In genomic region chr5:160116991-160117390, GRCh38 we compare ENCODE assay signal across 2 cellular contexts.
TF ChIP-seq lines count a peak whose summit lies in the region.

No MANE protein-coding gene starts in this region.

TF ChIP-seq in GM23338, 12 proteins besides CTCF, POLR2A, EP300 and RAD21:
- no peak for TF ChIP-seq STAT1 (IDR thresholded peaks at IDR 0.05; ENCODE audit: unreplicated experiment)
- TF ChIP-seq POLR2AphosphoS5 (IDR thresholded peaks at IDR 0.05; ENCODE audit: low read depth), result no peak
- TF ChIP-seq CREB1 (CRISPR knock-in tag; IDR thresholded peaks at IDR 0.05; ENCODE audit: low read depth), result no peak
- no peak for TF ChIP-seq ZNF331 (CRISPR knock-in tag; IDR thresholded peaks at IDR 0.05; ENCODE audit: low read depth)
- no peak for TF ChIP-seq NANOG (IDR thresholded peaks at IDR 0.05; ENCODE audit: borderline replicate concordance)
- TF ChIP-seq, protein P1, sequence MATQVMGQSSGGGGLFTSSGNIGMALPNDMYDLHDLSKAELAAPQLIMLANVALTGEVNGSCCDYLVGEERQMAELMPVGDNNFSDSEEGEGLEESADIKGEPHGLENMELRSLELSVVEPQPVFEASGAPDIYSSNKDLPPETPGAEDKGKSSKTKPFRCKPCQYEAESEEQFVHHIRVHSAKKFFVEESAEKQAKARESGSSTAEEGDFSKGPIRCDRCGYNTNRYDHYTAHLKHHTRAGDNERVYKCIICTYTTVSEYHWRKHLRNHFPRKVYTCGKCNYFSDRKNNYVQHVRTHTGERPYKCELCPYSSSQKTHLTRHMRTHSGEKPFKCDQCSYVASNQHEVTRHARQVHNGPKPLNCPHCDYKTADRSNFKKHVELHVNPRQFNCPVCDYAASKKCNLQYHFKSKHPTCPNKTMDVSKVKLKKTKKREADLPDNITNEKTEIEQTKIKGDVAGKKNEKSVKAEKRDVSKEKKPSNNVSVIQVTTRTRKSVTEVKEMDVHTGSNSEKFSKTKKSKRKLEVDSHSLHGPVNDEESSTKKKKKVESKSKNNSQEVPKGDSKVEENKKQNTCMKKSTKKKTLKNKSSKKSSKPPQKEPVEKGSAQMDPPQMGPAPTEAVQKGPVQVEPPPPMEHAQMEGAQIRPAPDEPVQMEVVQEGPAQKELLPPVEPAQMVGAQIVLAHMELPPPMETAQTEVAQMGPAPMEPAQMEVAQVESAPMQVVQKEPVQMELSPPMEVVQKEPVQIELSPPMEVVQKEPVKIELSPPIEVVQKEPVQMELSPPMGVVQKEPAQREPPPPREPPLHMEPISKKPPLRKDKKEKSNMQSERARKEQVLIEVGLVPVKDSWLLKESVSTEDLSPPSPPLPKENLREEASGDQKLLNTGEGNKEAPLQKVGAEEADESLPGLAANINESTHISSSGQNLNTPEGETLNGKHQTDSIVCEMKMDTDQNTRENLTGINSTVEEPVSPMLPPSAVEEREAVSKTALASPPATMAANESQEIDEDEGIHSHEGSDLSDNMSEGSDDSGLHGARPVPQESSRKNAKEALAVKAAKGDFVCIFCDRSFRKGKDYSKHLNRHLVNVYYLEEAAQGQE (IDR thresholded peaks at IDR 0.05; ENCODE audit: unreplicated experiment), result no peak
- no peak for TF ChIP-seq EZH2 (IDR thresholded peaks at IDR 0.05; ENCODE audit: low read depth, unreplicated experiment)
- TF ChIP-seq, protein P2, sequence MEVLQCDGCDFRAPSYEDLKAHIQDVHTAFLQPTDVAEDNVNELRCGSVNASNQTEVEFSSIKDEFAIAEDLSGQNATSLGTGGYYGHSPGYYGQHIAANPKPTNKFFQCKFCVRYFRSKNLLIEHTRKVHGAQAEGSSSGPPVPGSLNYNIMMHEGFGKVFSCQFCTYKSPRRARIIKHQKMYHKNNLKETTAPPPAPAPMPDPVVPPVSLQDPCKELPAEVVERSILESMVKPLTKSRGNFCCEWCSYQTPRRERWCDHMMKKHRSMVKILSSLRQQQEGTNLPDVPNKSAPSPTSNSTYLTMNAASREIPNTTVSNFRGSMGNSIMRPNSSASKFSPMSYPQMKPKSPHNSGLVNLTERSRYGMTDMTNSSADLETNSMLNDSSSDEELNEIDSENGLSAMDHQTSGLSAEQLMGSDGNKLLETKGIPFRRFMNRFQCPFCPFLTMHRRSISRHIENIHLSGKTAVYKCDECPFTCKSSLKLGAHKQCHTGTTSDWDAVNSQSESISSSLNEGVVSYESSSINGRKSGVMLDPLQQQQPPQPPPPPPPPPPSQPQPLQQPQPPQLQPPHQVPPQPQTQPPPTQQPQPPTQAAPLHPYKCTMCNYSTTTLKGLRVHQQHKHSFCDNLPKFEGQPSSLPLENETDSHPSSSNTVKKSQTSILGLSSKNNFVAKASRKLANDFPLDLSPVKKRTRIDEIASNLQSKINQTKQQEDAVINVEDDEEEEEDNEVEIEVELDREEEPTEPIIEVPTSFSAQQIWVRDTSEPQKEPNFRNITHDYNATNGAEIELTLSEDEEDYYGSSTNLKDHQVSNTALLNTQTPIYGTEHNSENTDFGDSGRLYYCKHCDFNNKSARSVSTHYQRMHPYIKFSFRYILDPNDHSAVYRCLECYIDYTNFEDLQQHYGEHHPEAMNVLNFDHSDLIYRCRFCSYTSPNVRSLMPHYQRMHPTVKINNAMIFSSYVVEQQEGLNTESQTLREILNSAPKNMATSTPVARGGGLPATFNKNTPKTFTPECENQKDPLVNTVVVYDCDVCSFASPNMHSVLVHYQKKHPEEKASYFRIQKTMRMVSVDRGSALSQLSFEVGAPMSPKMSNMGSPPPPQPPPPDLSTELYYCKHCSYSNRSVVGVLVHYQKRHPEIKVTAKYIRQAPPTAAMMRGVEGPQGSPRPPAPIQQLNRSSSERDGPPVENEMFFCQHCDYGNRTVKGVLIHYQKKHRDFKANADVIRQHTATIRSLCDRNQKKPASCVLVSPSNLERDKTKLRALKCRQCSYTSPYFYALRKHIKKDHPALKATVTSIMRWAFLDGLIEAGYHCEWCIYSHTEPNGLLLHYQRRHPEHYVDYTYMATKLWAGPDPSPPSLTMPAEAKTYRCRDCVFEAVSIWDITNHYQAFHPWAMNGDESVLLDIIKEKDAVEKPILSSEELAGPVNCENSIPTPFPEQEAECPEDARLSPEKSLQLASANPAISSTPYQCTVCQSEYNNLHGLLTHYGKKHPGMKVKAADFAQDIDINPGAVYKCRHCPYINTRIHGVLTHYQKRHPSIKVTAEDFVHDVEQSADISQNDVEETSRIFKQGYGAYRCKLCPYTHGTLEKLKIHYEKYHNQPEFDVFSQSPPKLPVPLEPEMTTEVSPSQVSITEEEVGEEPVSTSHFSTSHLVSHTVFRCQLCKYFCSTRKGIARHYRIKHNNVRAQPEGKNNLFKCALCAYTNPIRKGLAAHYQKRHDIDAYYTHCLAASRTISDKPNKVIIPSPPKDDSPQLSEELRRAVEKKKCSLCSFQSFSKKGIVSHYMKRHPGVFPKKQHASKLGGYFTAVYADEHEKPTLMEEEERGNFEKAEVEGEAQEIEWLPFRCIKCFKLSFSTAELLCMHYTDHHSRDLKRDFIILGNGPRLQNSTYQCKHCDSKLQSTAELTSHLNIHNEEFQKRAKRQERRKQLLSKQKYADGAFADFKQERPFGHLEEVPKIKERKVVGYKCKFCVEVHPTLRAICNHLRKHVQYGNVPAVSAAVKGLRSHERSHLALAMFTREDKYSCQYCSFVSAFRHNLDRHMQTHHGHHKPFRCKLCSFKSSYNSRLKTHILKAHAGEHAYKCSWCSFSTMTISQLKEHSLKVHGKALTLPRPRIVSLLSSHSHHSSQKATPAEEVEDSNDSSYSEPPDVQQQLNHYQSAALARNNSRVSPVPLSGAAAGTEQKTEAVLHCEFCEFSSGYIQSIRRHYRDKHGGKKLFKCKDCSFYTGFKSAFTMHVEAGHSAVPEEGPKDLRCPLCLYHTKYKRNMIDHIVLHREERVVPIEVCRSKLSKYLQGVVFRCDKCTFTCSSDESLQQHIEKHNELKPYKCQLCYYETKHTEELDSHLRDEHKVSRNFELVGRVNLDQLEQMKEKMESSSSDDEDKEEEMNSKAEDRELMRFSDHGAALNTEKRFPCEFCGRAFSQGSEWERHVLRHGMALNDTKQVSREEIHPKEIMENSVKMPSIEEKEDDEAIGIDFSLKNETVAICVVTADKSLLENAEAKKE (CRISPR knock-in tag; IDR thresholded peaks at IDR 0.05), result no peak
- TF ChIP-seq JUNB (IDR thresholded peaks at IDR 0.05; ENCODE audit: unreplicated experiment), result no peak

TF ChIP-seq in GM12878, 131 proteins besides CTCF, POLR2A, EP300 and RAD21 (continued from another document):
- no peak for TF ChIP-seq ZNF384 (IDR thresholded peaks at IDR 0.05; ENCODE audit: borderline replicate concordance, low read depth, low read length)
- TF ChIP-seq, protein P3, sequence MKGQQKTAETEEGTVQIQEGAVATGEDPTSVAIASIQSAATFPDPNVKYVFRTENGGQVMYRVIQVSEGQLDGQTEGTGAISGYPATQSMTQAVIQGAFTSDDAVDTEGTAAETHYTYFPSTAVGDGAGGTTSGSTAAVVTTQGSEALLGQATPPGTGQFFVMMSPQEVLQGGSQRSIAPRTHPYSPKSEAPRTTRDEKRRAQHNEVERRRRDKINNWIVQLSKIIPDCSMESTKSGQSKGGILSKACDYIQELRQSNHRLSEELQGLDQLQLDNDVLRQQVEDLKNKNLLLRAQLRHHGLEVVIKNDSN (IDR thresholded peaks at IDR 0.05; ENCODE audit: borderline replicate concordance, extremely low read length, insufficient read depth, low read depth, low read length), result no peak
TF ChIP-seq in GM12878: peak in this region for 0.
